ENCODE assay signal across 19 cellular contexts in the genomic region with DNA sequence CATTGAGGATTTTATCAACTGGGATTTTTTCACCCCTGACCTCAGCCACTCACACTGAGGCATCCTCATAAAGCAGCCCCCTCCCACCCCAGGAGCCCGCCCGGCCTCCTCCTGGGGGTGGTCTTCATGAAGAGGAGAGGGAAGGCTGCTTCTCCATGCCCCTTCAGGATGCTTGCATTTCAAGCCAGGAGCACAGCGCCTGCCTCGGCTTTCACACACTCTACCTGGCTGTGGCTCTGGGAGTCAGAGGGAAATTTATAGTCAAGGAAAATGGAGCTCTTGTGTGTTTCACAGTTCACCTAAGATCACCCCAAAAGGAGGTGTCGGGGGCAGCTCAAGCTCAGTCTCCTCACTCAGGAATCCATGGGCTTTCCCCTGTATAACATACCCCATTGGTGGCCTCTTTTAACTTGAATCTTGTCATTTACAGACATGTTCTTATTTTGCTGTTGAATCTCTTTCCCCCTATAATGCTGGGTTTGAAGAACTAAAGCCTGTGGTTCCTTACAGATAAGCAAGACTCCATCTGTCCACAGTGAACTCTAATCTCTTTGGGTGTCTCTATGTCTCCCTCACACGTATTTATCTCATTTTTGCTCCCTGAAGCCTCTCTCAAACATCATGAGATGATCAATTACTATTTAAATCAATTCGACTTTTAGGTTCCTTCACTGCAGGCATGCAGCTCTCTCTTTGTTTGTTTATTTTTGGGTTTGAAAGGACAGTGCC. TPM values are rescaled to one million over a fixed set of nuclear protein-coding genes. Genes with fewer than 3 reads are reported as not detected.
DNase-seq lines count a peak whose midpoint lies in the region; ATAC-seq, FAIRE-seq and TF ChIP-seq lines count a peak whose summit lies in the region.
"Had no signal": no experiment of that assay in that cellular context is flagged by ENCODE, and none has a peak within 500 bp of the region (broad histone marks: within the 10 kb centered on the region; RNA-seq: fewer than 3 reads in every experiment).

No MANE protein-coding gene starts in this region.

- no peak overlapping the region for H2AFZ ChIP-seq in HepG2 (ENCODE audit: low read length)

- H3K9me3 ChIP-seq in HepG2 (ENCODE audit: low read length) (no peaks in the 10 kb centered on the region), right lobe of liver (no peaks in the 10 kb centered on the region), mucosa of descending colon (no peaks in the 10 kb centered on the region), uterus (no peaks in the 10 kb centered on the region)
- H3K9me3 ChIP-seq: BLaER1 treated with 17β-estradiol and CSF1 and Interleukin-3, amounts not matched to agents 10 nM and 100 nM; Caco-2; SJSA1 had no signal

- TF ChIP-seq EP300 in HepG2 (IDR thresholded peaks at IDR 0.05; ENCODE audit: low read depth in 2 of 2, low read length in 2 of 2): no peak
- no peak for TF ChIP-seq EP300 in HepG2 (CRISPR knock-in tag; IDR thresholded peaks at IDR 0.05; ENCODE audit: borderline replicate concordance)

- no peaks in the 10 kb centered on the region; a peak in 1 of 5 replicates for H3K27me3 ChIP-seq in HepG2 (ENCODE audit: control insufficient read depth in 1 of 2, insufficient read depth in 2 of 2, low read length in 2 of 2)
- H3K27me3 ChIP-seq in right lobe of liver: no peaks in the 10 kb centered on the region
- no peaks in the 10 kb centered on the region for H3K27me3 ChIP-seq in uterus
- H3K27me3 ChIP-seq: BLaER1 treated with 17β-estradiol and CSF1 and Interleukin-3, amounts not matched to agents 10 nM and 100 nM; SJSA1 had no signal

- H3K4me1 ChIP-seq in HepG2 (ENCODE audit: insufficient read depth, low read length) (peaks cover 70% of the 10 kb centered on the region), right lobe of liver (peaks cover 0 to 32% (median 8%) of the 10 kb centered on the region in 4 donors), mucosa of descending colon (ENCODE audit: low read depth) (peaks cover 12% of the 10 kb centered on the region), uterus (no peaks in the 10 kb centered on the region)
- H3K4me1 ChIP-seq: SJSA1 had no signal

- ATAC-seq in HepG2: peak; percentile 31
- no peak for ATAC-seq in right lobe of liver
- peak; percentile 7 for ATAC-seq in mucosa of descending colon
- no peak for ATAC-seq in HG03280 (IDR thresholded peaks at IDR 0.05; ENCODE audit: unreplicated experiment)

- no TSS peak for BruUV-seq in HepG2 (replicated peaks; lab: Mats Ljungman, UMichigan)

- no peak overlapping the region for H3K27ac ChIP-seq in HepG2 (ENCODE audit: extremely low read length, insufficient read depth, low read length)
- no peak overlapping the region for H3K27ac ChIP-seq in right lobe of liver
- H3K27ac ChIP-seq in VCaP: peak overlapping the region; percentile 88
- no peak overlapping the region for H3K27ac ChIP-seq in uterus
- H3K27ac ChIP-seq: BLaER1 treated with 17β-estradiol and CSF1 and Interleukin-3, amounts not matched to agents 10 nM and 100 nM; RWPE1; SJSA1 had no signal

- intact Hi-C loops in HepG2 (cut with micrococcal nuclease; ENCODE audit: unreplicated experiment) (no loop called here), right lobe of liver (cut with DNase I) (no loop called here), mucosa of descending colon (cut with DNase I, micrococcal nuclease) (no loop called here), uterus (cut with DNase I; ENCODE audit: low total_unique reads) (no loop called here)

- H3K4me2 ChIP-seq in HepG2 (ENCODE audit: low read depth, low read length): peak overlapping the region; percentile 44

- POLR2A ChIA-PET in HepG2 (lab: Yijun Ruan, JAX): no interaction called here

- no peak for TF ChIP-seq CTCF in HepG2 (CRISPR knock-in tag; IDR thresholded peaks at IDR 0.05)
- TF ChIP-seq CTCF in right lobe of liver (IDR thresholded peaks at IDR 0.05): no peak
- TF ChIP-seq CTCF in VCaP (conservative IDR thresholded peaks at IDR 0.05): no peak
- TF ChIP-seq CTCF in mucosa of descending colon (IDR thresholded peaks at IDR 0.05): no peak
- TF ChIP-seq CTCF in uterus (IDR thresholded peaks at IDR 0.05): no peak

- H3K4me3 ChIP-seq in HepG2 (replicated peaks in 1 of 3; ENCODE audit: insufficient read depth in 1 of 3, low read depth in 2 of 3, low read length in 3 of 3) (peak overlapping the region in 1 of 3 experiments; percentile 25; a peak in 1 of 6 replicates), right lobe of liver (no peak overlapping the region), mucosa of descending colon (no peak overlapping the region), uterus (no peak overlapping the region)
- H3K4me3 ChIP-seq: BLaER1 treated with 17β-estradiol and CSF1 and Interleukin-3, amounts not matched to agents 10 nM and 100 nM; SJSA1 had no signal

- in situ Hi-C loops in HepG2 (cut with HindIII; ENCODE audit: extremely low pct_ligation_motif_present, low pct_unique_long_range_greater_than_20kb): no loop called here

- H4K20me1 ChIP-seq in HepG2 (ENCODE audit: insufficient read depth, low read length): no peaks in the 10 kb centered on the region
- H4K20me1 ChIP-seq: BLaER1 treated with 17β-estradiol and CSF1 and Interleukin-3, amounts not matched to agents 10 nM and 100 nM had no signal

- H3K9ac ChIP-seq in HepG2 (ENCODE audit: insufficient read depth, low read depth, low read length): no peak overlapping the region; the same call in 1 of the 2 replicates
- H3K9ac ChIP-seq: BLaER1 treated with 17β-estradiol and CSF1 and Interleukin-3, amounts not matched to agents 10 nM and 100 nM had no signal

- TF ChIP-seq POLR2A in HepG2 (IDR thresholded peaks at IDR 0.05; ENCODE audit: insufficient read depth in 1 of 2, low read depth in 2 of 2, low read length in 2 of 2) (no peak), right lobe of liver (IDR thresholded peaks at IDR 0.05) (no peak), uterus (IDR thresholded peaks at IDR 0.05) (no peak)

- TF ChIP-seq RAD21 in HepG2 (CRISPR knock-in tag; IDR thresholded peaks at IDR 0.05): no peak

- H3K36me3 ChIP-seq in HepG2 (replicated peaks in 1 of 2; ENCODE audit: control insufficient read depth in 1 of 2, insufficient read depth in 2 of 2, low read length in 2 of 2) (no peaks in the 10 kb centered on the region), right lobe of liver (no peaks in the 10 kb centered on the region), mucosa of descending colon (ENCODE audit: low read depth) (no peaks in the 10 kb centered on the region), uterus (no peaks in the 10 kb centered on the region)
- H3K36me3 ChIP-seq: BLaER1 treated with 17β-estradiol and CSF1 and Interleukin-3, amounts not matched to agents 10 nM and 100 nM; SJSA1 had no signal

- CTCF ChIA-PET in HepG2 (lab: Yijun Ruan, JAX; ENCODE audit: low intra/inter-chr PET ratio, low total read pairs): no interaction called here

- no peak for DNase-seq in HepG2 (ENCODE audit: low spot score)
- DNase-seq in right lobe of liver: no peak
- peak in 1 of 3 donors; percentile 51 for DNase-seq in mucosa of descending colon
- DNase-seq in uterus: no peak
- DNase-seq in NCI-H2171 treated with DMSO at 0.1 percent for 48 hours (lab: John Stamatoyannopoulos, UW): no peak
- no peak for DNase-seq in H4 (ENCODE audit: low spot score)
- DNase-seq: Caco-2, DMS53, H9, Karpas-422, NCI-H1105 treated with DMSO at 0.1 percent for 48 hours, NCI-H2029, NCI-H524 had no signal

- 16% methylated on average over 7 of the region's 7 CpGs for WGBS in HepG2 (ENCODE audit: low lambda C conversion rate)
- WGBS in right lobe of liver (ENCODE audit: insufficient coverage, low coverage, low lambda C conversion rate, missing lambda C conversion rate): 48% methylated on average over 6 of the region's 7 CpGs

- FAIRE-seq in HepG2 (lab: Jason Lieb, UNC): no peak
- FAIRE-seq: G401.6 had no signal

- no peaks in the 10 kb centered on the region for H3K79me2 ChIP-seq in HepG2 (ENCODE audit: insufficient read depth, low read length)

RNA-seq across cellular contexts. Expression of a gene that starts 22.6 kb away (rescaled TPM):
- 83.3 and 143 TPM in 2 replicates for total RNA-seq in HepG2 (2016; rRNA removed; fragmentation: Illumina TruSeq; extraction: Trizol)
- 6.8 and 9.5 TPM in 2 replicates for total RNA-seq in HepG2 (2016; cell fraction: cytosol; rRNA removed; fragmentation: Illumina TruSeq; extraction: Trizol; ENCODE audit: low read depth)
- total RNA-seq in HepG2 (2016; cell fraction: insoluble cytoplasmic fraction; rRNA removed; fragmentation: Illumina TruSeq; extraction: Trizol): 75.6 and 141 TPM in 2 replicates
- 20.0 and 24.2 TPM in 2 replicates for total RNA-seq in HepG2 (2016; cell fraction: membrane; rRNA removed; fragmentation: Illumina TruSeq; extraction: Trizol)
- total RNA-seq in HepG2 (2016; cell fraction: nucleus; rRNA removed; fragmentation: Illumina TruSeq; extraction: Trizol): 81.7 and 84.7 TPM in 2 replicates
- 29.7 and 35.2 TPM in 2 replicates for polyA plus RNA-seq in HepG2 (2011; rRNA removed)
- polyA plus RNA-seq in HepG2 (2011; cell fraction: cytosol; rRNA removed): 21.8 and 27.0 TPM in 2 replicates
- polyA plus RNA-seq in HepG2 (2011; cell fraction: nucleus; rRNA removed): 16.5 and 22.9 TPM in 2 replicates
- polyA plus RNA-seq in HepG2 (2012): 43.2 and 55.6 TPM in 2 replicates
- 2.5 and 3.4 TPM in 2 replicates for polyA plus RNA-seq in HepG2 (2016; cell fraction: cytosol; fragmentation: Illumina TruSeq; extraction: Trizol; ENCODE audit: low read depth)
- 131 and 137 TPM in 2 replicates for polyA plus RNA-seq in HepG2 (2016; cell fraction: insoluble cytoplasmic fraction; fragmentation: Illumina TruSeq; extraction: Trizol; ENCODE audit: low read depth)
- polyA plus RNA-seq in HepG2 (2016; cell fraction: membrane; fragmentation: Illumina TruSeq; extraction: Trizol; ENCODE audit: low read depth): 10.6 and 10.9 TPM in 2 replicates
- 77.5 and 91.9 TPM in 2 replicates for polyA plus RNA-seq in HepG2 (2016; cell fraction: nucleus; fragmentation: Illumina TruSeq; extraction: Trizol; ENCODE audit: insufficient read depth, low read depth)
- polyA minus RNA-seq in HepG2 (2011; rRNA and poly(A)+ RNA removed; ENCODE audit: low replicate concordance): 0.21 and 25.1 TPM in 2 replicates
- 51.9 and 82.7 TPM in 2 replicates for polyA minus RNA-seq in HepG2 (2011; cell fraction: cytosol; rRNA and poly(A)+ RNA removed)
- 85.0 and 104 TPM in 2 replicates for polyA minus RNA-seq in HepG2 (2011; cell fraction: nucleus; rRNA and poly(A)+ RNA removed)
- 100 to 1,000 TPM in 5 of 6 experiments, 10 to 100 TPM in 1; 96.4 to 152 (median 123) TPM for total RNA-seq in right lobe of liver
- 100 to 1,000 TPM in 1 of 3 donors, 10 to 100 TPM in 2; 59.7 to 159 (median 84.8) TPM for total RNA-seq in mucosa of descending colon
- 10 to 100 TPM in 1 of 4 donors, 1 to 10 TPM in 3; 7.1 to 49.2 (median 9.4) TPM for total RNA-seq in uterus
- total RNA-seq in H4 (2014; rRNA removed; shearing (Covaris generic)): 3.6 and 4.0 TPM in 2 replicates

Comparison
In these comparisons a context has a peak if more than half of its experiments do, and no peak if none do; other contexts are left out.
1. ATAC-seq: peak in HepG2 (single experiment) and mucosa of descending colon (single experiment); none in right lobe of liver (0 of 4) and HG03280 (single experiment).